Comparison of ENCODE assay signal across 1 cellular context in genomic region chrX:46599051-46599560, GRCh38.
TF ChIP-seq lines count a peak whose summit lies in the region.

No MANE protein-coding gene starts in this region.

TF ChIP-seq in GM12878, 131 proteins besides CTCF, POLR2A, EP300 and RAD21:
- TF ChIP-seq CHD2 (IDR thresholded peaks at IDR 0.05; ENCODE audit: borderline replicate concordance, low read depth, low read length): no peak
- TF ChIP-seq ZBTB40 (IDR thresholded peaks at IDR 0.05; ENCODE audit: borderline replicate concordance): peak; percentile 87
